10 cellular contexts compared by ENCODE assay signal in genomic region chr2:118822572-118822971, GRCh38. TPM values are rescaled to one million over a fixed set of nuclear protein-coding genes. Genes with fewer than 3 reads are reported as not detected.
"Had no signal": no experiment of that assay in that cellular context is flagged by ENCODE, and none has a peak within 500 bp of the region (broad histone marks: within the 10 kb centered on the region; RNA-seq: fewer than 3 reads in every experiment).

No MANE protein-coding gene starts in this region.

- H3K4me3 Mint-ChIP-seq: IgD-negative memory B cell had no signal

- DNase-seq: IMR-90, KBM-7, KG1 had no signal

- ATAC-seq: HepG2 had no signal

- H3K9ac ChIP-seq: KMS-11 had no signal

- FAIRE-seq: HepG2, HTR-8/SVneo had no signal

- H3K27ac Mint-ChIP-seq: IgD-negative memory B cell had no signal

- H3K4me2 ChIP-seq: KMS-11 had no signal

- H3K36me3 Mint-ChIP-seq: IgD-negative memory B cell had no signal

- H3K27ac ChIP-seq: HL-60, KMS-11 had no signal

- H3K9me3 Mint-ChIP-seq: IgD-negative memory B cell had no signal

RNA-seq across cellular contexts. Expression of gene EN1, which starts 24.9 kb away (rescaled TPM):
- total RNA-seq: HepG2, HT-29, HT1080, IMR-90 had no signal
- polyA plus RNA-seq: HepG2, IgD-negative memory B cell, IMR-90 had no signal
